ENCODE assay signal across 8 cellular contexts in genomic region chr7:7681191-7681935, GRCh38. TPM values are rescaled to one million over a fixed set of nuclear protein-coding genes. Genes with fewer than 3 reads are reported as not detected.
DNase-seq lines count a peak whose midpoint lies in the region; ATAC-seq and TF ChIP-seq lines count a peak whose summit lies in the region.

No MANE protein-coding gene starts in this region.

- ATAC-seq in GM18517 (IDR thresholded peaks at IDR 0.05; ENCODE audit: unreplicated experiment) (peak; percentile 80), HG03097 (IDR thresholded peaks at IDR 0.05; ENCODE audit: low FRiP score, unreplicated experiment) (peak; percentile 71)

- no peak overlapping the region for H3K18ac ChIP-seq in neuronal stem cell (ENCODE audit: low read length)

- no peak overlapping the region for H3K9ac ChIP-seq in neuronal stem cell (ENCODE audit: low read depth, low read length, poor library complexity)

- POLR2A ChIA-PET in BJ (lab: Charles Lee) = no interaction called here
- POLR2A ChIA-PET in activated CD4-positive, alpha-beta T cell treated with anti-CD3 and anti-CD28 coated beads, Interleukin-2, amount 10 ng/mL, durations not matched to agents 7 days and 5 days (lab: Charles Lee) = no interaction called here

- H3K4me2 ChIP-seq in neuronal stem cell (ENCODE audit: insufficient read depth, low read length, poor library complexity, severe bottlenecking) = no peak overlapping the region

- no peak overlapping the region for H3K4ac ChIP-seq in neuronal stem cell (ENCODE audit: low read length)

- H3K14ac ChIP-seq in neuronal stem cell (ENCODE audit: low read length) = no peak overlapping the region

- no peak overlapping the region for H3K23ac ChIP-seq in neuronal stem cell (ENCODE audit: low read depth, low read length, poor library complexity)

- peaks cover 20% of the 10 kb centered on the region for H3K4me1 Mint-ChIP-seq in activated CD4-positive, alpha-beta T cell treated with anti-CD3 and anti-CD28 coated beads, Interleukin-2, amount 10 ng/mL, durations not matched to agents 7 days and 5 days

- H3K9me3 ChIP-seq in neuronal stem cell (replicated peaks in 1 of 2; ENCODE audit: control insufficient read depth in 2 of 2, insufficient read depth in 1 of 2, low read depth in 1 of 2, low read length in 2 of 2) = no peaks in the 10 kb centered on the region

- H3K9me3 Mint-ChIP-seq in activated CD4-positive, alpha-beta T cell treated with anti-CD3 and anti-CD28 coated beads, Interleukin-2, amount 10 ng/mL, durations not matched to agents 7 days and 5 days = peaks cover 6% of the 10 kb centered on the region

- no peak overlapping the region for H2AK5ac ChIP-seq in neuronal stem cell (ENCODE audit: low read depth, low read length)

- H3K36me3 ChIP-seq in BJ (ENCODE audit: control insufficient read depth, insufficient read depth, low read length) (no peaks in the 10 kb centered on the region), neuronal stem cell (replicated peaks in 1 of 2; ENCODE audit: control insufficient read depth in 2 of 2, insufficient read depth in 2 of 2, low read length in 2 of 2) (no peaks in the 10 kb centered on the region)

- no peak overlapping the region for H3K27ac ChIP-seq in neuronal stem cell (replicated peaks; ENCODE audit: low read length)

- DNase-seq in BJ (ENCODE audit: low read depth) (peak; percentile 12), NCI-H2196 treated with DMSO at 0.1 percent for 48 hours (lab: John Stamatoyannopoulos, UW; ENCODE audit: unreplicated experiment) (peak; percentile 63), fibroblast of mammary gland (ENCODE audit: low read depth) (peak; percentile 79), neuronal stem cell (ENCODE audit: low spot score) (peak; percentile 18), T-helper 9 cell (no peak)
- DNase-seq in activated CD4-positive, alpha-beta T cell treated with anti-CD3 and anti-CD28 coated beads, Interleukin-2, amount 10 ng/mL, durations not matched to agents 7 days and 5 days = peak; percentile 67

- H3K27me3 ChIP-seq in BJ (ENCODE audit: control insufficient read depth, insufficient read depth, low read length) (no peaks in the 10 kb centered on the region), neuronal stem cell (ENCODE audit: control insufficient read depth in 3 of 3, insufficient read depth in 3 of 3, low read depth in 1 of 3, low read length in 3 of 3) (no peaks in the 10 kb centered on the region)

- no peak overlapping the region for H2BK5ac ChIP-seq in neuronal stem cell (ENCODE audit: low read length)

- H3K27me3 Mint-ChIP-seq in activated CD4-positive, alpha-beta T cell treated with anti-CD3 and anti-CD28 coated beads, Interleukin-2, amount 10 ng/mL, durations not matched to agents 7 days and 5 days = no peaks in the 10 kb centered on the region

- TF ChIP-seq CTCF in BJ (IDR thresholded peaks at IDR 0.05; ENCODE audit: insufficient read depth, low read depth, low read length) = peak; percentile 60
- peak; percentile 69 for TF ChIP-seq CTCF in fibroblast of mammary gland (conservative IDR thresholded peaks at IDR 0.05; ENCODE audit: control insufficient read depth, insufficient read depth, low read depth, low read length)

- peaks cover 9% of the 10 kb centered on the region for H3K36me3 Mint-ChIP-seq in activated CD4-positive, alpha-beta T cell treated with anti-CD3 and anti-CD28 coated beads, Interleukin-2, amount 10 ng/mL, durations not matched to agents 7 days and 5 days (ENCODE audit: low read depth)

- H3K79me1 ChIP-seq in neuronal stem cell (ENCODE audit: low read depth, low read length) = no peaks in the 10 kb centered on the region

- no peaks in the 10 kb centered on the region for H3K4me1 ChIP-seq in neuronal stem cell (ENCODE audit: control insufficient read depth in 2 of 2, insufficient read depth in 1 of 2, low read depth in 1 of 2, low read length in 2 of 2)

- CTCF ChIA-PET in BJ (lab: Yijun Ruan, JAX) = interaction anchor here (0.6 to 3.6 kb wide), 23 partner anchors 9 to 536 kb away, joined by 3 to 45 read pairs (median 3); no protein-coding TSS in a partner anchor
- CTCF ChIA-PET in activated CD4-positive, alpha-beta T cell treated with anti-CD3 and anti-CD28 coated beads, Interleukin-2, amount 10 ng/mL, durations not matched to agents 7 days and 5 days (lab: Charles Lee) = interaction anchor here (0.6 to 2.0 kb wide), 14 partner anchors 11 to 1196 kb away, joined by 3 to 12 read pairs (median 4); no protein-coding TSS in a partner anchor

- no peak overlapping the region for H2BK12ac ChIP-seq in neuronal stem cell (ENCODE audit: low read length)

- peak overlapping the region; percentile 16 for H3K27ac Mint-ChIP-seq in activated CD4-positive, alpha-beta T cell treated with anti-CD3 and anti-CD28 coated beads, Interleukin-2, amount 10 ng/mL, durations not matched to agents 7 days and 5 days

- H3K4me3 ChIP-seq in BJ (ENCODE audit: low read depth, low read length) (no peak overlapping the region), fibroblast of mammary gland (ENCODE audit: control insufficient read depth, low read depth, low read length) (no peak overlapping the region), neuronal stem cell (ENCODE audit: low read length in 2 of 2) (no peak overlapping the region)

- peak overlapping the region; percentile 54 for H2AFZ ChIP-seq in neuronal stem cell (ENCODE audit: low read length)

- no peak overlapping the region for H2BK120ac ChIP-seq in neuronal stem cell (ENCODE audit: low read depth, low read length)

- H3K4me3 Mint-ChIP-seq in activated CD4-positive, alpha-beta T cell treated with anti-CD3 and anti-CD28 coated beads, Interleukin-2, amount 10 ng/mL, durations not matched to agents 7 days and 5 days = no peak overlapping the region

- no peak overlapping the region for H4K91ac ChIP-seq in neuronal stem cell (ENCODE audit: low read depth, low read length, poor library complexity)

- H4K8ac ChIP-seq in neuronal stem cell (ENCODE audit: low read depth, low read length) = no peak overlapping the region

- no peak overlapping the region for H2BK15ac ChIP-seq in neuronal stem cell (ENCODE audit: low read length)

- no CpG with 5 or more reads among the region's 7 CpGs for WGBS in neuronal stem cell (ENCODE audit: extremely low coverage in 2 of 2, insufficient read length in 2 of 2, insufficient replicate concordance in 1 of 2), 2 donors

RNA-seq across cellular contexts. Expression of gene RPA3, which starts 37.0 kb away (rescaled TPM):
- 9.2 and 18.4 TPM in 2 replicates for polyA plus RNA-seq in BJ (2011; rRNA removed)
- polyA minus RNA-seq in BJ (2011; rRNA and poly(A)+ RNA removed) = 2.9 and 3.7 TPM in 2 replicates
- 10 to 100 TPM; 93.2 to 93.4 TPM for total RNA-seq in activated CD4-positive, alpha-beta T cell treated with anti-CD3 and anti-CD28 coated beads, Interleukin-2, amount 10 ng/mL, durations not matched to agents 7 days and 5 days
- 95.3 TPM for polyA plus RNA-seq in neuronal stem cell (2013, experiment 1 of 2)
- 101 TPM for polyA plus RNA-seq in neuronal stem cell (2013, experiment 2 of 2)

RNA-seq across cellular contexts. Expression of gene UMAD1, which starts 40.8 kb away (rescaled TPM):
- 10.1 and 17.7 TPM in 2 replicates for polyA plus RNA-seq in BJ (2011; rRNA removed)
- 5.8 and 6.5 TPM in 2 replicates for polyA minus RNA-seq in BJ (2011; rRNA and poly(A)+ RNA removed)
- 10 to 100 TPM; 16.3 to 16.4 TPM for total RNA-seq in activated CD4-positive, alpha-beta T cell treated with anti-CD3 and anti-CD28 coated beads, Interleukin-2, amount 10 ng/mL, durations not matched to agents 7 days and 5 days
- 16.2 TPM for polyA plus RNA-seq in neuronal stem cell (2013, experiment 1 of 2)
- 18.5 TPM for polyA plus RNA-seq in neuronal stem cell (2013, experiment 2 of 2)
